22 cellular contexts compared by ENCODE assay signal in the genomic region with DNA sequence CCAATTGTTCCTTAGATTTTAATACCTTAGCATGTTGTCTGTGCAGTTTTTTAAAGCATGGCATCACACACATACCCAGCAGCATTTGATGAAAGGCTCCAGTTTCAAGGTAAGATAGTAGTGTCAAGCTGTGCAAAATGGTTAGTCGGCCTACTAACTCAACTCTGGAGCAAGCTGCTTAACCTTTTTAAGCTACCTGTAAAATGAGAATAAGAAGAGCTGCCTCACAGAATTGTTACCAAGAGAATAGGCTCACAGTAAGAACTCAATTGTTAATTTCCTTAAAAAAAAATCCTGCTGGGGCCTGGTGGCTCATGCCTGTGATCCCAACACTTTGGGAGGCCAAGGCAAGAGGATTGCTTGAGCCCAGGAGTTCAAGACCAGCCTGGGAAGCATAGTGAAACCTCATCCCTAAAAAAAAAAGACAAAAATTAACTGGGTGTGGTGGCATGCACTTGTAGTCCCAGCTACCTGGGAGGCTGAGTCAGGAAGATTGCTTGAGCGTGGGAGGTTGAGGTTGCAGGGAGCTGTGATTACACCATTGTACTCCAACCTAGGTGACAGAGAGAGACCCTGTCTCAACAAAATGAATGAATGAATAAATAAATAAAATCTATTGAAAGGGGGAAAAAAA.
DNase-seq lines count a peak whose midpoint lies in the region; ATAC-seq lines count a peak whose summit lies in the region.
"Had no signal": no experiment of that assay in that cellular context is flagged by ENCODE, and none has a peak within 500 bp of the region (broad histone marks: within the 10 kb centered on the region; RNA-seq: fewer than 3 reads in every experiment).

No MANE protein-coding gene starts in this region.

- H3K27ac ChIP-seq in CD4-positive, alpha-beta memory T cell (ENCODE audit: low read depth, low read length) = no peak overlapping the region
- peak overlapping the region; percentile 70 for H3K27ac ChIP-seq in HUES48 (ENCODE audit: low read depth, low read length)
- H3K27ac ChIP-seq: A549, BLaER1, PC-9, RWPE1 had no signal

- POLR2A ChIA-PET in CD4-positive, alpha-beta memory T cell (lab: Charles Lee; ENCODE audit: partially characterized antibody) = interaction anchor here (0.5 kb wide), 1 partner anchor 84 kb away, joined by 3 read pairs; no protein-coding TSS in a partner anchor
- POLR2A ChIA-PET in naive thymus-derived CD8-positive, alpha-beta T cell (lab: Charles Lee) = no interaction called here

- peaks cover 48 to 72% (median 61%) of the 10 kb centered on the region in 4 donors for H3K4me1 Mint-ChIP-seq in CD4-positive, alpha-beta memory T cell
- peaks cover 67% of the 10 kb centered on the region for H3K4me1 Mint-ChIP-seq in central memory CD8-positive, alpha-beta T cell
- peaks cover 39 to 66% (median 62%) of the 10 kb centered on the region in 4 donors for H3K4me1 Mint-ChIP-seq in naive thymus-derived CD8-positive, alpha-beta T cell

- CTCF ChIA-PET in CD4-positive, alpha-beta memory T cell (lab: Charles Lee; ENCODE audit: partially characterized antibody) = interaction anchor here (1.0 to 1.5 kb wide), 2 partner anchors 13 to 43 kb away, joined by 3 read pairs; no protein-coding TSS in a partner anchor

- intact Hi-C loops in CD4-positive, alpha-beta memory T cell (cut with micrococcal nuclease) = no loop called here

- peaks cover 5% of the 10 kb centered on the region for H3K36me3 ChIP-seq in CD4-positive, alpha-beta memory T cell (ENCODE audit: insufficient read depth, low read length)
- no peaks in the 10 kb centered on the region for H3K36me3 ChIP-seq in HUES48 (ENCODE audit: control insufficient read depth, insufficient read depth, low read length)
- H3K36me3 ChIP-seq: HAP-1 had no signal

- peaks cover 52% of the 10 kb centered on the region for H3K4me1 ChIP-seq in CD4-positive, alpha-beta memory T cell (ENCODE audit: insufficient read depth, low read length)
- H3K4me1 ChIP-seq in HUES48 (ENCODE audit: control insufficient read depth, insufficient read depth, low read length) = peaks cover 40% of the 10 kb centered on the region
- H3K4me1 ChIP-seq: A549 had no signal

- H3K9me3 ChIP-seq in CD4-positive, alpha-beta memory T cell (ENCODE audit: control insufficient read depth in 1 of 2, low read length in 2 of 2) = no peaks in the 10 kb centered on the region
- H3K9me3 ChIP-seq in HUES48 (ENCODE audit: control insufficient read depth, insufficient read depth, low read length) = no peaks in the 10 kb centered on the region
- H3K9me3 ChIP-seq: A549, BLaER1, HAP-1 had no signal

- peak overlapping the region in 5 of 7 donors; percentile 15 to 82 (median 32) for H3K27ac Mint-ChIP-seq in CD4-positive, alpha-beta memory T cell
- peak overlapping the region; percentile 16 for H3K27ac Mint-ChIP-seq in central memory CD8-positive, alpha-beta T cell (ENCODE audit: low read depth)
- H3K27ac Mint-ChIP-seq in naive thymus-derived CD8-positive, alpha-beta T cell = peak overlapping the region in 6 of 10 donors; percentile 2 to 83 (median 20)

- H3K9me3 Mint-ChIP-seq in CD4-positive, alpha-beta memory T cell = no peaks in the 10 kb centered on the region
- H3K9me3 Mint-ChIP-seq in central memory CD8-positive, alpha-beta T cell = no peaks in the 10 kb centered on the region
- no peaks in the 10 kb centered on the region for H3K9me3 Mint-ChIP-seq in naive thymus-derived CD8-positive, alpha-beta T cell

- no peak overlapping the region for H3K4me3 Mint-ChIP-seq in CD4-positive, alpha-beta memory T cell
- H3K4me3 Mint-ChIP-seq in central memory CD8-positive, alpha-beta T cell = no peak overlapping the region
- H3K4me3 Mint-ChIP-seq in naive thymus-derived CD8-positive, alpha-beta T cell = no peak overlapping the region

- no peak for ATAC-seq in central memory CD8-positive, alpha-beta T cell (replicated peaks; ENCODE audit: extremely low read depth, poor library complexity, severe bottlenecking)
- ATAC-seq in naive thymus-derived CD8-positive, alpha-beta T cell = no peak
- no peak for ATAC-seq in GM21786 (IDR thresholded peaks at IDR 0.05; ENCODE audit: unreplicated experiment)
- ATAC-seq: A549, HepG2, SK-N-SH treated with all-trans-retinoic acid at 6 μM for 48 hours had no signal

- no peak overlapping the region for H3K9ac ChIP-seq in HUES48 (ENCODE audit: low read depth, low read length)
- H3K9ac ChIP-seq: BLaER1 had no signal

- no peak overlapping the region for H3K4me3 ChIP-seq in CD4-positive, alpha-beta memory T cell (ENCODE audit: low read length in 2 of 2)
- peak overlapping the region; percentile 15; the same call in 1 of the 2 replicates for H3K4me3 ChIP-seq in HUES48 (ENCODE audit: low read depth, low read length)
- H3K4me3 ChIP-seq: A549, BLaER1, HAP-1, PC-9 had no signal

- no peak for DNase-seq in CD4-positive, alpha-beta memory T cell
- DNase-seq in central memory CD8-positive, alpha-beta T cell (ENCODE audit: low spot score in 2 of 2) = no peak
- DNase-seq in naive thymus-derived CD8-positive, alpha-beta T cell = no peak
- no peak for DNase-seq in EL
- DNase-seq in OCI-M2 (lab: John Stamatoyannopoulos, UW; ENCODE audit: unreplicated experiment) = no peak
- DNase-seq: DMS79 treated with DMSO at 0.1 percent for 48 hours, KBM-7, NCI-H1105 treated with DMSO at 0.1 percent for 48 hours, NCI-H187, NCI-H2107, NCI-H510A treated with DMSO at 0.1 percent for 48 hours, NCI-H82, PC-9, SIG-M5 had no signal

- H3K27me3 ChIP-seq in CD4-positive, alpha-beta memory T cell (ENCODE audit: insufficient read depth, low read length) = no peaks in the 10 kb centered on the region
- no peaks in the 10 kb centered on the region for H3K27me3 ChIP-seq in HUES48 (ENCODE audit: control insufficient read depth, insufficient read depth, low read length)
- H3K27me3 ChIP-seq: BLaER1 had no signal

- peaks cover 0 to 4% of the 10 kb centered on the region in 2 donors for H3K36me3 Mint-ChIP-seq in CD4-positive, alpha-beta memory T cell
- H3K36me3 Mint-ChIP-seq in central memory CD8-positive, alpha-beta T cell (ENCODE audit: insufficient read depth) = peaks cover 10% of the 10 kb centered on the region
- peaks cover 0 to 3% (median 2%) of the 10 kb centered on the region in 3 donors for H3K36me3 Mint-ChIP-seq in naive thymus-derived CD8-positive, alpha-beta T cell

- no peaks in the 10 kb centered on the region for H3K27me3 Mint-ChIP-seq in CD4-positive, alpha-beta memory T cell
- no peaks in the 10 kb centered on the region for H3K27me3 Mint-ChIP-seq in central memory CD8-positive, alpha-beta T cell
- H3K27me3 Mint-ChIP-seq in naive thymus-derived CD8-positive, alpha-beta T cell = no peaks in the 10 kb centered on the region
